28 cellular contexts compared by ENCODE assay signal in the genomic region with DNA sequence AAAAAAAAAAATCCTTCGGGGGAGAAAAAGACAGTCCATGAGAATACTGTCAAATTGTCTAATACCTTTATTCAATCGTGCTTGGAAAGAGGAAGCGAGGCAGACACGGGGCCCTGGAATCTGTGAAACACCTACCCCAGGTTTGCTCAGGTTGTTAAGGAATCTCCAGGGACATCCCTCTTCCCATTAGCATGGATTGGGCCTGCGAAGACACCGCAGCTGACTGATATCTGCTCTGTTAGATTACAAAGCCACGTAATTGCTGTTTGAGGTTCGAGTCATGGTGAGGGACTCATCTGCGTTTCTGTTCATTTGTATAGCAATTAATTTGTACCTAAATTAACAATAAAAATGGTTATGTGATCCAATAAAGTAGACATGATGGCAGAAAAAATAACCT.
DNase-seq lines count a peak whose midpoint lies in the region; TF ChIP-seq lines count a peak whose summit lies in the region.
"Had no signal": no experiment of that assay in that cellular context is flagged by ENCODE, and none has a peak within 500 bp of the region (broad histone marks: within the 10 kb centered on the region; RNA-seq: fewer than 3 reads in every experiment).

No MANE protein-coding gene starts in this region.

- no peaks in the 10 kb centered on the region for H3K9me3 ChIP-seq in Caco-2
- H3K9me3 ChIP-seq: adrenal gland, left ventricle myocardium inferior, testis, vagina had no signal

- no TSS peak for BruUV-seq in Caco-2 (replicated peaks; lab: Mats Ljungman, UMichigan)

- H3K4me1 Mint-ChIP-seq in Caco-2 (ENCODE audit: low read depth, unreplicated experiment) (peaks cover 36% of the 10 kb centered on the region), osteocyte (ENCODE audit: unreplicated experiment) (peaks cover 52% of the 10 kb centered on the region)
- H3K4me1 Mint-ChIP-seq in activated T-helper 1 cell treated with anti-CD3 and anti-CD28 coated beads, Interleukin-12 subunit alpha, Interleukin-12 subunit beta, Interleukin-2, Interleukin-4 antibody, amounts not matched to agents 30 ng/mL and 10 ng/mL and 1 ng/mL, durations not matched to agents 14 hours and 24 hours and 36 hours (ENCODE audit: low read depth): peaks cover 29% of the 10 kb centered on the region

- POLR2A ChIA-PET in Caco-2 (lab: Charles Lee): no interaction called here

- H3K4me3 ChIP-seq in Caco-2 (ENCODE audit: low read depth, low read length) (no peak overlapping the region), brain microvascular endothelial cell (ENCODE audit: low read depth, low read length) (no peak overlapping the region)
- H3K4me3 ChIP-seq: adrenal gland, coronary artery, left ventricle myocardium inferior, testis, vagina had no signal

- TF ChIP-seq CTCF in Caco-2 (IDR thresholded peaks at IDR 0.05; ENCODE audit: insufficient read depth in 1 of 2, low read depth in 1 of 2, low read length in 1 of 2, severe bottlenecking in 1 of 2, unreplicated experiment in 1 of 2): no peak
- no peak for TF ChIP-seq CTCF in brain microvascular endothelial cell (IDR thresholded peaks at IDR 0.05; ENCODE audit: low read depth, low read length, missing control alignments)
- TF ChIP-seq CTCF in osteocyte (IDR thresholded peaks at IDR 0.05): no peak

- intact Hi-C loops in Caco-2 (cut with micrococcal nuclease; ENCODE audit: unreplicated experiment): loop anchor here (5.0 kb wide), 1 partner anchor 38 kb away; no protein-coding TSS in a partner anchor
- intact Hi-C loops in activated T-helper 1 cell treated with anti-CD3 and anti-CD28 coated beads, Interleukin-12 subunit alpha, Interleukin-12 subunit beta, Interleukin-2, Interleukin-4 antibody, amounts not matched to agents 30 ng/mL and 10 ng/mL and 1 ng/mL, durations not matched to agents 14 hours and 24 hours and 36 hours (cut with micrococcal nuclease): no loop called here

- H3K27me3 ChIP-seq in Caco-2 (replicated peaks; ENCODE audit: control insufficient read depth, insufficient read depth, low read length) (no peaks in the 10 kb centered on the region), brain microvascular endothelial cell (replicated peaks) (no peaks in the 10 kb centered on the region)
- H3K27me3 ChIP-seq: adrenal gland, testis, vagina had no signal

- H3K27me3 Mint-ChIP-seq in Caco-2 (ENCODE audit: insufficient read depth, unreplicated experiment): no peaks in the 10 kb centered on the region
- H3K27me3 Mint-ChIP-seq in osteocyte (ENCODE audit: unreplicated experiment): no peaks in the 10 kb centered on the region
- peaks cover 8% of the 10 kb centered on the region for H3K27me3 Mint-ChIP-seq in activated T-helper 1 cell treated with anti-CD3 and anti-CD28 coated beads, Interleukin-12 subunit alpha, Interleukin-12 subunit beta, Interleukin-2, Interleukin-4 antibody, amounts not matched to agents 30 ng/mL and 10 ng/mL and 1 ng/mL, durations not matched to agents 14 hours and 24 hours and 36 hours (ENCODE audit: insufficient read depth)

- in situ Hi-C loops in brain microvascular endothelial cell (cut with HindIII; ENCODE audit: low pct_ligation_motif_present, low sequenced_read_pairs): no loop called here

- H3K4me3 Mint-ChIP-seq in Caco-2 (ENCODE audit: unreplicated experiment) (no peak overlapping the region), osteocyte (ENCODE audit: unreplicated experiment) (no peak overlapping the region)
- H3K4me3 Mint-ChIP-seq in activated T-helper 1 cell treated with anti-CD3 and anti-CD28 coated beads, Interleukin-12 subunit alpha, Interleukin-12 subunit beta, Interleukin-2, Interleukin-4 antibody, amounts not matched to agents 30 ng/mL and 10 ng/mL and 1 ng/mL, durations not matched to agents 14 hours and 24 hours and 36 hours: no peak overlapping the region
- H3K4me3 Mint-ChIP-seq: activated CD4-positive, alpha-beta memory T cell treated with anti-CD3 and anti-CD28 coated beads, Interleukin-2, amount 10 ng/mL, durations not matched to agents 7 days and 5 days; activated naive CD4-positive, alpha-beta T cell treated with anti-CD3 and anti-CD28 coated beads, Interleukin-2, amount 10 ng/mL, durations not matched to agents 7 days and 5 days; activated T-helper 17 cell treated with anti-CD3 and anti-CD28 coated beads, Interleukin-2, amount 50 U/mL, for 72 hours; CD4-positive, CD25-positive, alpha-beta regulatory T cell; naive thymus-derived CD8-positive, alpha-beta T cell; stimulated activated naive CD8-positive, alpha-beta T cell treated with anti-CD3 and anti-CD28 coated beads, Interleukin-15, Interleukin-2, amounts not matched to agents 100 ng/mL and 50 ng/mL, for 24 hours had no signal

- H3K9me3 Mint-ChIP-seq in Caco-2 (ENCODE audit: unreplicated experiment): no peaks in the 10 kb centered on the region
- no peaks in the 10 kb centered on the region for H3K9me3 Mint-ChIP-seq in osteocyte (ENCODE audit: unreplicated experiment)
- no peaks in the 10 kb centered on the region for H3K9me3 Mint-ChIP-seq in activated T-helper 1 cell treated with anti-CD3 and anti-CD28 coated beads, Interleukin-12 subunit alpha, Interleukin-12 subunit beta, Interleukin-2, Interleukin-4 antibody, amounts not matched to agents 30 ng/mL and 10 ng/mL and 1 ng/mL, durations not matched to agents 14 hours and 24 hours and 36 hours
- H3K9me3 Mint-ChIP-seq: activated naive CD4-positive, alpha-beta T cell treated with anti-CD3 and anti-CD28 coated beads, Interleukin-2, amount 10 ng/mL, durations not matched to agents 7 days and 5 days; activated T-helper 17 cell treated with anti-CD3 and anti-CD28 coated beads, Interleukin-2, amount 50 U/mL, for 72 hours; stimulated activated naive CD8-positive, alpha-beta T cell treated with anti-CD3 and anti-CD28 coated beads, Interleukin-15, Interleukin-2, amounts not matched to agents 100 ng/mL and 50 ng/mL, for 24 hours had no signal

- H3K27ac ChIP-seq in brain microvascular endothelial cell: peak overlapping the region; percentile 58
- H3K27ac ChIP-seq: coronary artery, left ventricle myocardium inferior, vagina had no signal

- no peak for DNase-seq in Caco-2
- no peak for DNase-seq in brain microvascular endothelial cell
- peak; percentile 69 for DNase-seq in islet precursor cell
- DNase-seq in osteocyte (ENCODE audit: extremely low spot score, unreplicated experiment): no peak
- no peak for DNase-seq in SW480 (ENCODE audit: low spot score)
- DNase-seq in anterior cingulate cortex (lab: John Stamatoyannopoulos, UW): no peak
- no peak for DNase-seq in CD1c-positive myeloid dendritic cell (ENCODE audit: extremely low spot score)
- DNase-seq in activated T-helper 1 cell treated with anti-CD3 and anti-CD28 coated beads, Interleukin-12 subunit alpha, Interleukin-12 subunit beta, Interleukin-2, Interleukin-4 antibody, amounts not matched to agents 30 ng/mL and 10 ng/mL and 1 ng/mL, durations not matched to agents 14 hours and 24 hours and 36 hours (ENCODE audit: low spot score): no peak
- DNase-seq: activated CD4-positive, alpha-beta memory T cell treated with anti-CD3 and anti-CD28 coated beads, Interleukin-2, amount 10 ng/mL, durations not matched to agents 7 days and 5 days; activated CD8-positive, alpha-beta memory T cell treated with anti-CD3 and anti-CD28 coated beads, Interleukin-2, amount 50 U/mL, for 48 hours; activated naive CD4-positive, alpha-beta T cell treated with anti-CD3 and anti-CD28 coated beads, Interleukin-2, amount 10 ng/mL, durations not matched to agents 7 days and 5 days; CD4-positive, CD25-positive, alpha-beta regulatory T cell; effector memory CD4-positive, alpha-beta T cell; left ventricle myocardium inferior; naive thymus-derived CD8-positive, alpha-beta T cell; NCI-H146; NCI-H2107; NCI-H446 treated with DMSO at 0.1 percent for 48 hours; RPMI8226; small intestine; stimulated activated CD4-positive, alpha-beta T cell treated with anti-CD3 and anti-CD28 coated beads, Interleukin-1b, Interleukin-23, amount 100 ng/mL, for 48 hours; T-helper 1 cell; testis had no signal

- H3K36me3 ChIP-seq in Caco-2 (ENCODE audit: control insufficient read depth, insufficient read depth, low read length): no peaks in the 10 kb centered on the region
- no peaks in the 10 kb centered on the region for H3K36me3 ChIP-seq in brain microvascular endothelial cell (replicated peaks)
- H3K36me3 ChIP-seq: adrenal gland, left ventricle myocardium inferior, vagina had no signal

- H3K27ac Mint-ChIP-seq in Caco-2 (ENCODE audit: unreplicated experiment) (peak overlapping the region; percentile 76), osteocyte (ENCODE audit: unreplicated experiment) (peak overlapping the region; percentile 73)
- no peak overlapping the region for H3K27ac Mint-ChIP-seq in activated T-helper 1 cell treated with anti-CD3 and anti-CD28 coated beads, Interleukin-12 subunit alpha, Interleukin-12 subunit beta, Interleukin-2, Interleukin-4 antibody, amounts not matched to agents 30 ng/mL and 10 ng/mL and 1 ng/mL, durations not matched to agents 14 hours and 24 hours and 36 hours
- H3K27ac Mint-ChIP-seq: activated CD4-positive, alpha-beta memory T cell treated with anti-CD3 and anti-CD28 coated beads, Interleukin-2, amount 10 ng/mL, durations not matched to agents 7 days and 5 days; activated naive CD4-positive, alpha-beta T cell treated with anti-CD3 and anti-CD28 coated beads, Interleukin-2, amount 10 ng/mL, durations not matched to agents 7 days and 5 days; activated T-helper 17 cell treated with anti-CD3 and anti-CD28 coated beads, Interleukin-2, amount 50 U/mL, for 72 hours; stimulated activated naive CD8-positive, alpha-beta T cell treated with anti-CD3 and anti-CD28 coated beads, Interleukin-15, Interleukin-2, amounts not matched to agents 100 ng/mL and 50 ng/mL, for 24 hours had no signal

- CTCF ChIA-PET in Caco-2 (lab: Charles Lee): no interaction called here

- peaks cover 43% of the 10 kb centered on the region for H3K4me1 ChIP-seq in Caco-2

- H3K36me3 Mint-ChIP-seq in Caco-2 (ENCODE audit: insufficient read depth, unreplicated experiment) (no peaks in the 10 kb centered on the region), osteocyte (ENCODE audit: unreplicated experiment) (no peaks in the 10 kb centered on the region)
- H3K36me3 Mint-ChIP-seq in activated T-helper 1 cell treated with anti-CD3 and anti-CD28 coated beads, Interleukin-12 subunit alpha, Interleukin-12 subunit beta, Interleukin-2, Interleukin-4 antibody, amounts not matched to agents 30 ng/mL and 10 ng/mL and 1 ng/mL, durations not matched to agents 14 hours and 24 hours and 36 hours (ENCODE audit: low read depth): no peaks in the 10 kb centered on the region
- H3K36me3 Mint-ChIP-seq: activated naive CD4-positive, alpha-beta T cell treated with anti-CD3 and anti-CD28 coated beads, Interleukin-2, amount 10 ng/mL, durations not matched to agents 7 days and 5 days; CD4-positive, CD25-positive, alpha-beta regulatory T cell; naive thymus-derived CD8-positive, alpha-beta T cell had no signal
